Comparison of ENCODE assay signal across 12 cellular contexts in the genomic region with DNA sequence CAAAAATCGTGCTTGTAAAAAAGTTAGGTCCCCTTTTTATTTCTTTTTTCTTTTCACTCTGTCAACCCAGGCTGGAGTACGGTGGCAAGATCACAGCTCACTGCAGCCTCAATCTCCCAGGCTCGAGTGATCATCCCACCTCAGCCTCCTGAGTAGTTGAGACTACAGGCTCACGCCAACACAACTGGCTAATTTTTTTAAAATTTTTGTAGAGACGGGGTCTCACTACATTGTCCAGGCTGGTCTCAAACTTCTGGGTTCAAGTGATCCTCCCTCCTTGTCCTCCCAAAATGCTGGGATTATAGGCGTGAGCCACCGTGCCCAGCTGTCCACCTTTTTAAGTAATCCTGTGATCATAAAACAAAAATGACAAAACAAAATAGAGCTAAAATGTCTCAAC. TPM values are rescaled to one million over a fixed set of nuclear protein-coding genes. Genes with fewer than 3 reads are reported as not detected.
DNase-seq lines count a peak whose midpoint lies in the region; ATAC-seq, FAIRE-seq and TF ChIP-seq lines count a peak whose summit lies in the region.
"Had no signal": no experiment of that assay in that cellular context is flagged by ENCODE, and none has a peak within 500 bp of the region (broad histone marks: within the 10 kb centered on the region; RNA-seq: fewer than 3 reads in every experiment).

No MANE protein-coding gene starts in this region.

- TF ChIP-seq RAD21 in K562 (CRISPR knock-in tag; conservative IDR thresholded peaks at IDR 0.05 in 1 of 2, IDR thresholded peaks at IDR 0.05 in 1 of 2): no peak

- no peaks in the 10 kb centered on the region for H4K20me1 ChIP-seq in K562 (replicated peaks; ENCODE audit: control insufficient read depth, insufficient read depth, low read length)

- in situ Hi-C loops in K562 (cut with MboI): no loop called here

- intact Hi-C loops in K562 (cut with micrococcal nuclease): no loop called here
- intact Hi-C loops in stomach (cut with DNase I; ENCODE audit: low total_unique reads): no loop called here
- intact Hi-C loops in posterior vena cava (cut with DNase I): loop anchor here (5.0 to 10.0 kb wide), 2 partner anchors 83 to 86 kb away; no protein-coding TSS in a partner anchor

- TF ChIP-seq EP300 in K562 (IDR thresholded peaks at IDR 0.05; ENCODE audit: low read length): no peak
- TF ChIP-seq EP300 in stomach (IDR thresholded peaks at IDR 0.05): no peak

- 78% methylated on average over 7 of the region's 7 CpGs for WGBS in K562 (ENCODE audit: insufficient coverage, low coverage, missing lambda C conversion rate)
- 61 to 68% (median 63%) methylated on average over 7 of the region's 7 CpGs for WGBS in stomach, 5 donors

- H3K9me3 ChIP-seq in K562 (replicated peaks; ENCODE audit: control insufficient read depth, insufficient read depth, low read depth, low read length) (no peaks in the 10 kb centered on the region), stomach (no peaks in the 10 kb centered on the region)

- H3K36me3 Mint-ChIP-seq in HFFc6 (ENCODE audit: low read depth): no peaks in the 10 kb centered on the region
- H3K36me3 Mint-ChIP-seq: natural killer cell had no signal

- peaks cover 45% of the 10 kb centered on the region for H3K4me1 Mint-ChIP-seq in HFFc6 (ENCODE audit: low read depth)
- H3K4me1 Mint-ChIP-seq: natural killer cell had no signal

- BruUV-seq in K562 (replicated peaks; lab: Mats Ljungman, UMichigan): no TSS peak

- H3K4me2 ChIP-seq in K562 (ENCODE audit: insufficient read depth, low read length): peak overlapping the region; percentile 56; the same call in 1 of the 2 replicates

- H3K4me3 ChIP-seq in K562 (no peak overlapping the region), stomach (peak overlapping the region in 2 of 4 donors; percentile 17 to 22)

- H3K27ac ChIP-seq in K562 (ENCODE audit: extremely low read depth, low read depth, low read length) (peak overlapping the region; percentile 53), stomach (peak overlapping the region; percentile 44 to 72 (median 58))

- peak overlapping the region; percentile 67 for H3K4me3 Mint-ChIP-seq in HFFc6
- H3K4me3 Mint-ChIP-seq: activated CD4-positive, alpha-beta T cell treated with anti-CD3 and anti-CD28 coated beads for 36 hours; natural killer cell had no signal

- no peak for TF ChIP-seq POLR2A in K562 (conservative IDR thresholded peaks at IDR 0.05)
- TF ChIP-seq POLR2A in stomach (IDR thresholded peaks at IDR 0.05): no peak

- TF ChIP-seq CTCF in HFFc6 (IDR thresholded peaks at IDR 0.05) (no peak; the same call in 1 of the 2 replicates), K562 (IDR thresholded peaks at IDR 0.05 in 2 of 3, conservative IDR thresholded peaks at IDR 0.05 in 1 of 3; ENCODE audit: insufficient read depth in 2 of 3, low read depth in 1 of 3, low read length in 3 of 3) (0 out of 6 replicates have a peak, but pooled peaks of 1 of the 3 experiments have one; percentile 1), stomach (IDR thresholded peaks at IDR 0.05) (no peak)

- CTCF ChIA-PET in K562 (lab: Yijun Ruan, JAX; ENCODE audit: low intra/inter-chr PET ratio): interaction anchor here (1.1 to 1.2 kb wide), 2 partner anchors 86 to 111 kb away, joined by 4 to 5 read pairs; no protein-coding TSS in a partner anchor

- H2AFZ ChIP-seq in K562 (ENCODE audit: low read depth, low read length): peak overlapping the region; percentile 96

- no peak for FAIRE-seq in K562 (lab: Jason Lieb, UNC)

- peaks cover 9 to 36% of the 10 kb centered on the region in 2 experiments; a peak in 4 of 5 replicates for H3K4me1 ChIP-seq in K562 (replicated peaks in 1 of 2; ENCODE audit: control insufficient read depth in 2 of 2, insufficient read depth in 2 of 2, low read length in 2 of 2)
- peaks cover 13 to 43% (median 31%) of the 10 kb centered on the region in 4 donors for H3K4me1 ChIP-seq in stomach

- no peaks in the 10 kb centered on the region for H3K27me3 Mint-ChIP-seq in HFFc6 (ENCODE audit: insufficient read depth)
- H3K27me3 Mint-ChIP-seq: activated CD4-positive, alpha-beta T cell treated with anti-CD3 and anti-CD28 coated beads for 36 hours had no signal

- H3K9ac ChIP-seq in K562 (ENCODE audit: insufficient read depth in 1 of 2, low read depth in 2 of 2, low read length in 2 of 2): peak overlapping the region in 1 of 2 experiments; percentile 55; a peak in 1 of 4 replicates

- no peaks in the 10 kb centered on the region for H3K79me2 ChIP-seq in K562 (ENCODE audit: control insufficient read depth, insufficient read depth, low read length)

- POLR2A ChIA-PET in K562 (lab: Yijun Ruan, JAX): interaction anchor here (1.1 to 3.7 kb wide), 3 partner anchors 15 to 21 kb away, joined by 3 to 14 read pairs (median 5); no protein-coding TSS in a partner anchor

- H3K27ac Mint-ChIP-seq in HFFc6: peak overlapping the region; percentile 47
- H3K27ac Mint-ChIP-seq: activated CD4-positive, alpha-beta T cell treated with anti-CD3 and anti-CD28 coated beads for 36 hours; natural killer cell had no signal

- H3K27me3 ChIP-seq in K562 (ENCODE audit: control insufficient read depth in 2 of 2, insufficient read depth in 2 of 2, low read length in 2 of 2) (no peaks in the 10 kb centered on the region), stomach (no peaks in the 10 kb centered on the region)

- no peaks in the 10 kb centered on the region for H3K9me1 ChIP-seq in K562 (ENCODE audit: control insufficient read depth, insufficient read depth, low read length)

- H3K36me3 ChIP-seq in K562 (ENCODE audit: control insufficient read depth, insufficient read depth, low read length): no peaks in the 10 kb centered on the region
- no peaks in the 10 kb centered on the region for H3K36me3 ChIP-seq in stomach

- DNase-seq in HFFc6: no peak
- DNase-seq in K562 (ENCODE audit: extremely low read depth in 1 of 4, low spot score in 3 of 4): no peak
- no peak for DNase-seq in left lobe of liver (ENCODE audit: low spot score)
- DNase-seq in stomach: no peak
- DNase-seq in GDM1 (lab: John Stamatoyannopoulos, UW): no peak
- DNase-seq in NCI-H2081 treated with DMSO at 0.1 percent for 48 hours (lab: John Stamatoyannopoulos, UW): no peak
- no peak for DNase-seq in posterior vena cava (ENCODE audit: low spot score)
- DNase-seq: activated CD4-positive, alpha-beta T cell treated with anti-CD3 and anti-CD28 coated beads for 36 hours; activated T-cell treated with anti-CD3 and anti-CD28 coated beads, Interleukin-2, amount 50 U/mL, for 48 hours; natural killer cell; stimulated activated CD8-positive, alpha-beta memory T cell treated with anti-CD3 and anti-CD28 coated beads, Interleukin-4, amount 100 ng/mL, for 48 hours had no signal

- H3K9me3 Mint-ChIP-seq in HFFc6: no peaks in the 10 kb centered on the region
- H3K9me3 Mint-ChIP-seq: natural killer cell had no signal

- ATAC-seq in K562: no peak
- ATAC-seq in left lobe of liver: peak; percentile 16
- ATAC-seq in GM19395 (IDR thresholded peaks at IDR 0.05; ENCODE audit: unreplicated experiment): no peak
- ATAC-seq: activated CD4-positive, alpha-beta T cell treated with anti-CD3 and anti-CD28 coated beads for 36 hours; natural killer cell had no signal

TF ChIP-seq in K562, 482 proteins besides CTCF, POLR2A, EP300 and RAD21 (continues in another document):
- peak; percentile 97 for TF ChIP-seq ZNF121 (CRISPR knock-in tag; conservative IDR thresholded peaks at IDR 0.05)
- TF ChIP-seq ESRRB (CRISPR knock-in tag; IDR thresholded peaks at IDR 0.05; ENCODE audit: borderline replicate concordance): no peak
- TF ChIP-seq ZNF384 (IDR thresholded peaks at IDR 0.05; ENCODE audit: low read depth, low read length): 0 out of 2 replicates have a peak, but pooled peaks have one; percentile 2
- TF ChIP-seq POLR3G (IDR thresholded peaks at IDR 0.05; ENCODE audit: extremely low read depth, insufficient read length, insufficient replicate concordance): no peak
- TF ChIP-seq ZNF830 (CRISPR knock-in tag; IDR thresholded peaks at IDR 0.05): no peak
- TF ChIP-seq, protein P1, sequence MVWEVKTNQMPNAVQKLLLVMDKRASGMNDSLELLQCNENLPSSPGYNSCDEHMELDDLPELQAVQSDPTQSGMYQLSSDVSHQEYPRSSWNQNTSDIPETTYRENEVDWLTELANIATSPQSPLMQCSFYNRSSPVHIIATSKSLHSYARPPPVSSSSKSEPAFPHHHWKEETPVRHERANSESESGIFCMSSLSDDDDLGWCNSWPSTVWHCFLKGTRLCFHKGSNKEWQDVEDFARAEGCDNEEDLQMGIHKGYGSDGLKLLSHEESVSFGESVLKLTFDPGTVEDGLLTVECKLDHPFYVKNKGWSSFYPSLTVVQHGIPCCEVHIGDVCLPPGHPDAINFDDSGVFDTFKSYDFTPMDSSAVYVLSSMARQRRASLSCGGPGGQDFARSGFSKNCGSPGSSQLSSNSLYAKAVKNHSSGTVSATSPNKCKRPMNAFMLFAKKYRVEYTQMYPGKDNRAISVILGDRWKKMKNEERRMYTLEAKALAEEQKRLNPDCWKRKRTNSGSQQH (CRISPR knock-in tag; IDR thresholded peaks at IDR 0.05): no peak

RNA-seq across cellular contexts. Expression of a gene that starts 19.4 kb away (rescaled TPM):
- total RNA-seq in HFFc6 (2021; fragmentation: NEBNext Ultra II Directional; extraction: Animal tissue kit (Norgen Biotek cat#: 25700)): 10 to 100 TPM; 16.0 to 18.9 (median 17.9) TPM
- total RNA-seq in K562 (2011; cell fraction: chromatin; rRNA removed; ENCODE audit: low replicate concordance): 12.4 and 39.8 TPM in 2 replicates
- total RNA-seq in K562 (2011; cell fraction: nucleolus; rRNA removed): 7.2 and 8.7 TPM in 2 replicates
- total RNA-seq in K562 (2011; cell fraction: nucleoplasm; rRNA removed): 13.9 and 19.8 TPM in 2 replicates
- 9.3 and 9.8 TPM in 2 replicates for total RNA-seq in K562 (2014; rRNA removed)
- 15.8 and 17.7 TPM in 2 replicates for total RNA-seq in K562 (2014; rRNA removed; fragmentation: Illumina TruSeq; extraction: Trizol)
- total RNA-seq in K562 (2015; rRNA removed; fragmentation: Illumina TruSeq; extraction: Trizol): 16.6 and 18.7 TPM in 2 replicates
- total RNA-seq in K562 (2021): 10.2 and 10.6 TPM in 2 replicates
- polyA plus RNA-seq in K562 (2011; rRNA removed): 11.4 and 15.0 TPM in 2 replicates
- polyA plus RNA-seq in K562 (2011; cell fraction: cytosol; rRNA removed): 1.5 and 5.7 TPM in 2 replicates
- 9.8 and 25.5 TPM in 2 replicates for polyA plus RNA-seq in K562 (2011; cell fraction: nucleus; rRNA removed)
- polyA plus RNA-seq in K562 (2012): 6.1 and 7.7 TPM in 2 replicates
- polyA plus RNA-seq in K562 (2014; fragmentation: Illumina TruSeq; extraction: Trizol): 8.2 and 10.1 TPM in 2 replicates
- 1 to 10 TPM; 4.4 to 5.0 TPM for polyA plus RNA-seq in K562 (2014; fragmentation: Nextera tagmentation; extraction: Ambion mirVana)
- polyA plus RNA-seq in K562 (2014; rRNA removed): 7.1 and 8.6 TPM in 2 replicates
- polyA minus RNA-seq in K562 (2011; rRNA and poly(A)+ RNA removed): 30.2 and 60.5 TPM in 2 replicates
- 12.0 and 15.5 TPM in 2 replicates for polyA minus RNA-seq in K562 (2011; cell fraction: cytosol; rRNA and poly(A)+ RNA removed)
- polyA minus RNA-seq in K562 (2011; cell fraction: nucleus; rRNA and poly(A)+ RNA removed): 17.4 and 58.9 TPM in 2 replicates
- 11.3 TPM for total RNA-seq in left lobe of liver
- total RNA-seq in stomach: 100 to 1,000 TPM in 2 of 5 donors, 10 to 100 TPM in 2, 1 to 10 TPM in 1; 9.8 to 343 (median 40.7) TPM
- polyA plus RNA-seq in stomach: 10 to 100 TPM; 16.6 to 37.7 (median 18.1) TPM
- total RNA-seq in posterior vena cava: 10 to 100 TPM; 27.6 to 32.6 TPM

Comparison
In these comparisons a context has a peak if more than half of its experiments do, and no peak if none do; other contexts are left out.
1. intact Hi-C loops: an anchor here in posterior vena cava (5.0 to 10.0 kb wide); none called in K562 and stomach.